In the genomic region with DNA sequence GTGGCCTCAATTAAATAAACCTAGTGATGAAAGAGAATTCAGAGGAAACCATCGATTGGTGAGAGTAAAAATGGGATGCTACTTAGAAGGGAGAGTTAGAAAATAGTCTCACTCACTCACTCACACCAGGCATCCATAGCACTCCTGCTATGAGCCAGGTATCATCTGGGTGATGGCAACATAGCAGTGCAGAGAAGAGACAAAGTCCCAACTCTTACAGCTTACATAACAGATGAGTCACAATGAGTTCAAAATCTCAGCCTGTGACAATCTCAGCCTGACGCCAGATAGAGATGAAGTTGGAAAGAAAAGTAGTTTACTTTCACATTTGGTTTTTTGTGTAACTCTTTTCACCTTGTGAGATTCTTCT, we compare ENCODE assay signal across 1 cellular context.
A peak's percentile ranks its signal among the peaks of the same experiment; 100 is the strongest.
TF ChIP-seq lines count a peak whose summit lies in the region.

No MANE protein-coding gene starts in this region.

TF ChIP-seq in HepG2, 621 proteins besides CTCF, POLR2A, EP300 and RAD21 (continued from another document and continues in another):
- TF ChIP-seq TRIM22 (IDR thresholded peaks at IDR 0.05) (no peak), ZFYVE20 (CRISPR knock-in tag; IDR thresholded peaks at IDR 0.05; ENCODE audit: borderline replicate concordance, low read depth) (no peak), AHR (CRISPR knock-in tag; IDR thresholded peaks at IDR 0.05) (no peak), PAF1 (CRISPR knock-in tag; IDR thresholded peaks at IDR 0.05) (no peak), STAT5B (CRISPR knock-in tag; IDR thresholded peaks at IDR 0.05) (no peak), GMEB1 (CRISPR knock-in tag; IDR thresholded peaks at IDR 0.05; ENCODE audit: borderline replicate concordance) (no peak), FOXA1 (IDR thresholded peaks at IDR 0.05) (no peak), FOXA1 (CRISPR knock-in tag; IDR thresholded peaks at IDR 0.05) (0 out of 2 replicates have a peak, but pooled peaks have one; percentile 20), DPF2 (CRISPR knock-in tag; IDR thresholded peaks at IDR 0.05; ENCODE audit: borderline replicate concordance, low read depth) (no peak), RCOR2 (CRISPR knock-in tag; IDR thresholded peaks at IDR 0.05) (peak; percentile 68; the same call in 1 of the 2 replicates), LCORL (IDR thresholded peaks at IDR 0.05) (0 out of 2 replicates have a peak, but pooled peaks have one; percentile 36), LCORL (CRISPR knock-in tag; IDR thresholded peaks at IDR 0.05) (peak; percentile 45; the same call in 1 of the 2 replicates), MTF1 (CRISPR knock-in tag; IDR thresholded peaks at IDR 0.05) (no peak), ZNF333 (CRISPR knock-in tag; IDR thresholded peaks at IDR 0.05; ENCODE audit: borderline replicate concordance) (no peak), ZBTB20 (CRISPR knock-in tag; IDR thresholded peaks at IDR 0.05; ENCODE audit: borderline replicate concordance, low read depth) (no peak), POLR2AphosphoS2 (IDR thresholded peaks at IDR 0.05; ENCODE audit: low read depth, low read length) (no peak), ZNF577 (CRISPR knock-in tag; IDR thresholded peaks at IDR 0.05; ENCODE audit: borderline replicate concordance, low read depth) (no peak), FOSL2 (CRISPR knock-in tag; IDR thresholded peaks at IDR 0.05) (peak; percentile 99), ZNF772 (CRISPR knock-in tag; IDR thresholded peaks at IDR 0.05) (no peak), HNF4A (CRISPR knock-in tag; IDR thresholded peaks at IDR 0.05) (peak; percentile 88), ZNF672 (CRISPR knock-in tag; IDR thresholded peaks at IDR 0.05) (no peak), ZNF263 (CRISPR knock-in tag; IDR thresholded peaks at IDR 0.05) (no peak), HCFC1 (IDR thresholded peaks at IDR 0.05; ENCODE audit: low read depth, low read length) (no peak), YEATS4 (CRISPR knock-in tag; IDR thresholded peaks at IDR 0.05; ENCODE audit: borderline replicate concordance) (no peak), GRHL1 (CRISPR knock-in tag; conservative IDR thresholded peaks at IDR 0.05) (no peak), MYNN (CRISPR knock-in tag; IDR thresholded peaks at IDR 0.05; ENCODE audit: low read depth) (no peak), JARID2 (CRISPR knock-in tag; IDR thresholded peaks at IDR 0.05; ENCODE audit: insufficient replicate concordance) (no peak), ZNF678 (CRISPR knock-in tag; IDR thresholded peaks at IDR 0.05) (no peak)
- TF ChIP-seq, protein P1, sequence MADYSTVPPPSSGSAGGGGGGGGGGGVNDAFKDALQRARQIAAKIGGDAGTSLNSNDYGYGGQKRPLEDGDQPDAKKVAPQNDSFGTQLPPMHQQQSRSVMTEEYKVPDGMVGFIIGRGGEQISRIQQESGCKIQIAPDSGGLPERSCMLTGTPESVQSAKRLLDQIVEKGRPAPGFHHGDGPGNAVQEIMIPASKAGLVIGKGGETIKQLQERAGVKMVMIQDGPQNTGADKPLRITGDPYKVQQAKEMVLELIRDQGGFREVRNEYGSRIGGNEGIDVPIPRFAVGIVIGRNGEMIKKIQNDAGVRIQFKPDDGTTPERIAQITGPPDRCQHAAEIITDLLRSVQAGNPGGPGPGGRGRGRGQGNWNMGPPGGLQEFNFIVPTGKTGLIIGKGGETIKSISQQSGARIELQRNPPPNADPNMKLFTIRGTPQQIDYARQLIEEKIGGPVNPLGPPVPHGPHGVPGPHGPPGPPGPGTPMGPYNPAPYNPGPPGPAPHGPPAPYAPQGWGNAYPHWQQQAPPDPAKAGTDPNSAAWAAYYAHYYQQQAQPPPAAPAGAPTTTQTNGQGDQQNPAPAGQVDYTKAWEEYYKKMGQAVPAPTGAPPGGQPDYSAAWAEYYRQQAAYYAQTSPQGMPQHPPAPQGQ (CRISPR knock-in tag; IDR thresholded peaks at IDR 0.05; ENCODE audit: borderline replicate concordance) = no peak
- TF ChIP-seq, protein P2, sequence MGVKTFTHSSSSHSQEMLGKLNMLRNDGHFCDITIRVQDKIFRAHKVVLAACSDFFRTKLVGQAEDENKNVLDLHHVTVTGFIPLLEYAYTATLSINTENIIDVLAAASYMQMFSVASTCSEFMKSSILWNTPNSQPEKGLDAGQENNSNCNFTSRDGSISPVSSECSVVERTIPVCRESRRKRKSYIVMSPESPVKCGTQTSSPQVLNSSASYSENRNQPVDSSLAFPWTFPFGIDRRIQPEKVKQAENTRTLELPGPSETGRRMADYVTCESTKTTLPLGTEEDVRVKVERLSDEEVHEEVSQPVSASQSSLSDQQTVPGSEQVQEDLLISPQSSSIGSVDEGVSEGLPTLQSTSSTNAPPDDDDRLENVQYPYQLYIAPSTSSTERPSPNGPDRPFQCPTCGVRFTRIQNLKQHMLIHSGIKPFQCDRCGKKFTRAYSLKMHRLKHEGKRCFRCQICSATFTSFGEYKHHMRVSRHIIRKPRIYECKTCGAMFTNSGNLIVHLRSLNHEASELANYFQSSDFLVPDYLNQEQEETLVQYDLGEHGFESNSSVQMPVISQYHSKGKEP (CRISPR knock-in tag; IDR thresholded peaks at IDR 0.05) = no peak
- TF ChIP-seq, protein P3, sequence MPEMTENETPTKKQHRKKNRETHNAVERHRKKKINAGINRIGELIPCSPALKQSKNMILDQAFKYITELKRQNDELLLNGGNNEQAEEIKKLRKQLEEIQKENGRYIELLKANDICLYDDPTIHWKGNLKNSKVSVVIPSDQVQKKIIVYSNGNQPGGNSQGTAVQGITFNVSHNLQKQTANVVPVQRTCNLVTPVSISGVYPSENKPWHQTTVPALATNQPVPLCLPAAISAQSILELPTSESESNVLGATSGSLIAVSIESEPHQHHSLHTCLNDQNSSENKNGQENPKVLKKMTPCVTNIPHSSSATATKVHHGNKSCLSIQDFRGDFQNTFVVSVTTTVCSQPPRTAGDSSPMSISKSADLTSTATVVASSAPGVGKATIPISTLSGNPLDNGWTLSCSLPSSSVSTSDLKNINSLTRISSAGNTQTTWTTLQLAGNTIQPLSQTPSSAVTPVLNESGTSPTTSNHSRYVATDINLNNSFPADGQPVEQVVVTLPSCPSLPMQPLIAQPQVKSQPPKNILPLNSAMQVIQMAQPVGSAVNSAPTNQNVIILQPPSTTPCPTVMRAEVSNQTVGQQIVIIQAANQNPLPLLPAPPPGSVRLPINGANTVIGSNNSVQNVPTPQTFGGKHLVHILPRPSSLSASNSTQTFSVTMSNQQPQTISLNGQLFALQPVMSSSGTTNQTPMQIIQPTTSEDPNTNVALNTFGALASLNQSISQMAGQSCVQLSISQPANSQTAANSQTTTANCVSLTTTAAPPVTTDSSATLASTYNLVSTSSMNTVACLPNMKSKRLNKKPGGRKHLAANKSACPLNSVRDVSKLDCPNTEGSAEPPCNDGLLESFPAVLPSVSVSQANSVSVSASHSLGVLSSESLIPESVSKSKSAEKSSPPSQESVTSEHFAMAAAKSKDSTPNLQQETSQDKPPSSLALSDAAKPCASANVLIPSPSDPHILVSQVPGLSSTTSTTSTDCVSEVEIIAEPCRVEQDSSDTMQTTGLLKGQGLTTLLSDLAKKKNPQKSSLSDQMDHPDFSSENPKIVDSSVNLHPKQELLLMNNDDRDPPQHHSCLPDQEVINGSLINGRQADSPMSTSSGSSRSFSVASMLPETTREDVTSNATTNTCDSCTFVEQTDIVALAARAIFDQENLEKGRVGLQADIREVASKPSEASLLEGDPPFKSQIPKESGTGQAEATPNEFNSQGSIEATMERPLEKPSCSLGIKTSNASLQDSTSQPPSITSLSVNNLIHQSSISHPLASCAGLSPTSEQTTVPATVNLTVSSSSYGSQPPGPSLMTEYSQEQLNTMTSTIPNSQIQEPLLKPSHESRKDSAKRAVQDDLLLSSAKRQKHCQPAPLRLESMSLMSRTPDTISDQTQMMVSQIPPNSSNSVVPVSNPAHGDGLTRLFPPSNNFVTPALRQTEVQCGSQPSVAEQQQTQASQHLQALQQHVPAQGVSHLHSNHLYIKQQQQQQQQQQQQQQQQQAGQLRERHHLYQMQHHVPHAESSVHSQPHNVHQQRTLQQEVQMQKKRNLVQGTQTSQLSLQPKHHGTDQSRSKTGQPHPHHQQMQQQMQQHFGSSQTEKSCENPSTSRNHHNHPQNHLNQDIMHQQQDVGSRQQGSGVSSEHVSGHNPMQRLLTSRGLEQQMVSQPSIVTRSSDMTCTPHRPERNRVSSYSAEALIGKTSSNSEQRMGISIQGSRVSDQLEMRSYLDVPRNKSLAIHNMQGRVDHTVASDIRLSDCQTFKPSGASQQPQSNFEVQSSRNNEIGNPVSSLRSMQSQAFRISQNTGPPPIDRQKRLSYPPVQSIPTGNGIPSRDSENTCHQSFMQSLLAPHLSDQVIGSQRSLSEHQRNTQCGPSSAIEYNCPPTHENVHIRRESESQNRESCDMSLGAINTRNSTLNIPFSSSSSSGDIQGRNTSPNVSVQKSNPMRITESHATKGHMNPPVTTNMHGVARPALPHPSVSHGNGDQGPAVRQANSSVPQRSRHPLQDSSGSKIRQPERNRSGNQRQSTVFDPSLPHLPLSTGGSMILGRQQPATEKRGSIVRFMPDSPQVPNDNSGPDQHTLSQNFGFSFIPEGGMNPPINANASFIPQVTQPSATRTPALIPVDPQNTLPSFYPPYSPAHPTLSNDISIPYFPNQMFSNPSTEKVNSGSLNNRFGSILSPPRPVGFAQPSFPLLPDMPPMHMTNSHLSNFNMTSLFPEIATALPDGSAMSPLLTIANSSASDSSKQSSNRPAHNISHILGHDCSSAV (CRISPR knock-in tag; IDR thresholded peaks at IDR 0.05; ENCODE audit: borderline replicate concordance) = no peak
- TF ChIP-seq, protein P4, sequence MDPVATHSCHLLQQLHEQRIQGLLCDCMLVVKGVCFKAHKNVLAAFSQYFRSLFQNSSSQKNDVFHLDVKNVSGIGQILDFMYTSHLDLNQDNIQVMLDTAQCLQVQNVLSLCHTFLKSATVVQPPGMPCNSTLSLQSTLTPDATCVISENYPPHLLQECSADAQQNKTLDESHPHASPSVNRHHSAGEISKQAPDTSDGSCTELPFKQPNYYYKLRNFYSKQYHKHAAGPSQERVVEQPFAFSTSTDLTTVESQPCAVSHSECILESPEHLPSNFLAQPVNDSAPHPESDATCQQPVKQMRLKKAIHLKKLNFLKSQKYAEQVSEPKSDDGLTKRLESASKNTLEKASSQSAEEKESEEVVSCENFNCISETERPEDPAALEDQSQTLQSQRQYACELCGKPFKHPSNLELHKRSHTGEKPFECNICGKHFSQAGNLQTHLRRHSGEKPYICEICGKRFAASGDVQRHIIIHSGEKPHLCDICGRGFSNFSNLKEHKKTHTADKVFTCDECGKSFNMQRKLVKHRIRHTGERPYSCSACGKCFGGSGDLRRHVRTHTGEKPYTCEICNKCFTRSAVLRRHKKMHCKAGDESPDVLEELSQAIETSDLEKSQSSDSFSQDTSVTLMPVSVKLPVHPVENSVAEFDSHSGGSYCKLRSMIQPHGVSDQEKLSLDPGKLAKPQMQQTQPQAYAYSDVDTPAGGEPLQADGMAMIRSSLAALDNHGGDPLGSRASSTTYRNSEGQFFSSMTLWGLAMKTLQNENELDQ (CRISPR knock-in tag; IDR thresholded peaks at IDR 0.05; ENCODE audit: borderline replicate concordance) = no peak
